In genomic region chr19:48837081-48837524, GRCh38 we compare ENCODE assay signal across 8 cellular contexts. TPM values are rescaled to one million over a fixed set of nuclear protein-coding genes. Genes with fewer than 3 reads are reported as not detected.
DNase-seq lines count a peak whose midpoint lies in the region; ATAC-seq and TF ChIP-seq lines count a peak whose summit lies in the region.

No MANE protein-coding gene starts in this region.

- in situ Hi-C loops in G401 (cut with HindIII; ENCODE audit: low sequenced_read_pairs) = no loop called here

- H2BK120ac ChIP-seq in neuronal stem cell (ENCODE audit: low read depth, low read length) = no peak overlapping the region

- H3K4me2 ChIP-seq in neuronal stem cell (ENCODE audit: insufficient read depth, low read length, poor library complexity, severe bottlenecking) = peak overlapping the region; percentile 89

- ATAC-seq in HG03520 (IDR thresholded peaks at IDR 0.05; ENCODE audit: unreplicated experiment) = peak; percentile 63
- no peak for ATAC-seq in HG03432 (IDR thresholded peaks at IDR 0.05; ENCODE audit: unreplicated experiment)

- H3K18ac ChIP-seq in neuronal stem cell (ENCODE audit: low read length) = peak overlapping the region; percentile 96

- TF ChIP-seq CTCF in foreskin fibroblast (IDR thresholded peaks at IDR 0.05; ENCODE audit: low read depth, low read length) = no peak

- no CpG with 5 or more reads among the region's 29 CpGs for WGBS in neuronal stem cell (ENCODE audit: extremely low coverage in 2 of 2, insufficient read length in 2 of 2, insufficient replicate concordance in 1 of 2), 2 donors

- H3K4me3 ChIP-seq in foreskin fibroblast (ENCODE audit: low read depth in 1 of 2, low read length in 2 of 2) = peak overlapping the region; percentile 53 to 69
- H3K4me3 ChIP-seq in neuronal stem cell (ENCODE audit: low read length in 2 of 2) = peak overlapping the region; percentile 21 to 86
- peak overlapping the region; percentile 5 to 74 for H3K4me3 ChIP-seq in stomach smooth muscle (ENCODE audit: low read length in 2 of 2)

- peak overlapping the region; percentile 59 for H2BK15ac ChIP-seq in neuronal stem cell (ENCODE audit: low read length)

- no peak overlapping the region for H2BK5ac ChIP-seq in neuronal stem cell (ENCODE audit: low read length)

- H3K4me1 ChIP-seq in neuronal stem cell (ENCODE audit: control insufficient read depth in 2 of 2, insufficient read depth in 1 of 2, low read depth in 1 of 2, low read length in 2 of 2) (peaks cover 7 to 8% of the 10 kb centered on the region in 2 donors), stomach smooth muscle (ENCODE audit: control insufficient read depth, insufficient read depth, low read length) (peaks cover 17% of the 10 kb centered on the region)

- H3K9ac ChIP-seq in neuronal stem cell (ENCODE audit: low read depth, low read length, poor library complexity) (peak overlapping the region; percentile 77), stomach smooth muscle (ENCODE audit: low read length in 2 of 2) (peak overlapping the region; percentile 36 to 51)

- peaks cover 0 to 3% of the 10 kb centered on the region in 2 donors for H3K9me3 ChIP-seq in neuronal stem cell (replicated peaks in 1 of 2; ENCODE audit: control insufficient read depth in 2 of 2, insufficient read depth in 1 of 2, low read depth in 1 of 2, low read length in 2 of 2)
- H3K9me3 ChIP-seq in stomach smooth muscle (ENCODE audit: control insufficient read depth in 2 of 2, low read length in 2 of 2) = no peaks in the 10 kb centered on the region

- no peak overlapping the region for H2BK12ac ChIP-seq in neuronal stem cell (ENCODE audit: low read length)

- H4K91ac ChIP-seq in neuronal stem cell (ENCODE audit: low read depth, low read length, poor library complexity) = peak overlapping the region; percentile 59

- peaks cover 14 to 26% of the 10 kb centered on the region in 2 donors for H3K36me3 ChIP-seq in neuronal stem cell (replicated peaks in 1 of 2; ENCODE audit: control insufficient read depth in 2 of 2, insufficient read depth in 2 of 2, low read length in 2 of 2)
- no peaks in the 10 kb centered on the region for H3K36me3 ChIP-seq in stomach smooth muscle (ENCODE audit: control insufficient read depth in 2 of 2, insufficient read depth in 2 of 2, low read length in 2 of 2)

- H3K23ac ChIP-seq in neuronal stem cell (ENCODE audit: low read depth, low read length, poor library complexity) = no peak overlapping the region

- peak overlapping the region; percentile 23 for H2AFZ ChIP-seq in neuronal stem cell (ENCODE audit: low read length)

- no peak overlapping the region for H2AK5ac ChIP-seq in neuronal stem cell (ENCODE audit: low read depth, low read length)

- peak; percentile 90 for DNase-seq in G401 (ENCODE audit: low spot score)
- peak; percentile 74 for DNase-seq in RKO (ENCODE audit: low spot score)
- DNase-seq in activated effector memory CD4-positive, alpha-beta T cell treated with anti-CD3 and anti-CD28 coated beads, Interleukin-2, amount 50 U/mL, for 16 hours = peak; percentile 90
- DNase-seq in foreskin fibroblast = peak; percentile 88 to 89
- peak; percentile 93 for DNase-seq in neuronal stem cell (ENCODE audit: low spot score)

- H3K79me1 ChIP-seq in neuronal stem cell (ENCODE audit: low read depth, low read length) = no peaks in the 10 kb centered on the region

- H3K27ac ChIP-seq in neuronal stem cell (replicated peaks; ENCODE audit: low read length) (peak overlapping the region; percentile 90), stomach smooth muscle (ENCODE audit: low read length) (peak overlapping the region; percentile 77)

- no peak overlapping the region for H4K8ac ChIP-seq in neuronal stem cell (ENCODE audit: low read depth, low read length)

- no peak overlapping the region for H3K14ac ChIP-seq in neuronal stem cell (ENCODE audit: low read length)

- H3K27me3 ChIP-seq in neuronal stem cell (ENCODE audit: control insufficient read depth in 3 of 3, insufficient read depth in 3 of 3, low read depth in 1 of 3, low read length in 3 of 3) = no peaks in the 10 kb centered on the region
- no peaks in the 10 kb centered on the region for H3K27me3 ChIP-seq in stomach smooth muscle (ENCODE audit: control insufficient read depth in 1 of 2, insufficient read depth in 2 of 2, low read length in 2 of 2)

- H3K4ac ChIP-seq in neuronal stem cell (ENCODE audit: low read length) = no peak overlapping the region

RNA-seq across cellular contexts. Expression of gene HSD17B14, which starts 0.8 kb away (rescaled TPM):
- total RNA-seq in G401 (2014; rRNA removed; shearing (Covaris generic)) = 62.8 and 69.0 TPM in 2 replicates
- 24.4 TPM for polyA plus RNA-seq in neuronal stem cell (2013, experiment 1 of 2)
- 24.3 TPM for polyA plus RNA-seq in neuronal stem cell (2013, experiment 2 of 2)

RNA-seq across cellular contexts. Expression of gene BCAT2, which starts 26.3 kb away (rescaled TPM):
- total RNA-seq in G401 (2014; rRNA removed; shearing (Covaris generic)) = 43.4 and 44.1 TPM in 2 replicates
- 49.0 TPM for polyA plus RNA-seq in neuronal stem cell (2013, experiment 1 of 2)
- 48.6 TPM for polyA plus RNA-seq in neuronal stem cell (2013, experiment 2 of 2)

RNA-seq across cellular contexts. Expression of gene PLEKHA4, which starts 31.3 kb away (rescaled TPM):
- 12.4 and 20.4 TPM in 2 replicates for total RNA-seq in G401 (2014; rRNA removed; shearing (Covaris generic))
- 19.9 TPM for polyA plus RNA-seq in neuronal stem cell (2013, experiment 1 of 2)
- polyA plus RNA-seq in neuronal stem cell (2013, experiment 2 of 2) = 19.6 TPM

RNA-seq across cellular contexts. Expression of gene PPP1R15A, which starts 35.1 kb away (rescaled TPM):
- 44.0 and 58.7 TPM in 2 replicates for total RNA-seq in G401 (2014; rRNA removed; shearing (Covaris generic))
- 21.2 TPM for polyA plus RNA-seq in neuronal stem cell (2013, experiment 1 of 2)
- 21.1 TPM for polyA plus RNA-seq in neuronal stem cell (2013, experiment 2 of 2)
